9 cellular contexts compared by ENCODE assay signal in genomic region chr11:6402061-6402470, GRCh38. TPM values are rescaled to one million over a fixed set of nuclear protein-coding genes. Genes with fewer than 3 reads are reported as not detected.
DNase-seq lines count a peak whose midpoint lies in the region; ATAC-seq lines count a peak whose summit lies in the region.
"Had no signal": no experiment of that assay in that cellular context is flagged by ENCODE, and none has a peak within 500 bp of the region (broad histone marks: within the 10 kb centered on the region; RNA-seq: fewer than 3 reads in every experiment).

No MANE protein-coding gene starts in this region.

- ATAC-seq in GM19452 (IDR thresholded peaks at IDR 0.05; ENCODE audit: unreplicated experiment) (peak; percentile 51), HG03108 (IDR thresholded peaks at IDR 0.05; ENCODE audit: unreplicated experiment) (peak; percentile 36), aorta (ENCODE audit: low FRiP score) (no peak), HG03439 (IDR thresholded peaks at IDR 0.05; ENCODE audit: unreplicated experiment) (no peak)
- peak; percentile 53 for ATAC-seq in activated naive CD8-positive, alpha-beta T cell treated with anti-CD3 and anti-CD28 coated beads, Interleukin-2, amount 50 U/mL, for 24 hours

- peaks cover 30 to 38% of the 10 kb centered on the region in 2 donors for H3K36me3 Mint-ChIP-seq in CD4-positive, alpha-beta memory T cell
- peaks cover 5% of the 10 kb centered on the region for H3K36me3 Mint-ChIP-seq in activated naive CD8-positive, alpha-beta T cell treated with anti-CD3 and anti-CD28 coated beads, Interleukin-2, amount 50 U/mL, for 24 hours (ENCODE audit: low read depth)

- peak in 1 of 5 donors; percentile 63 for DNase-seq in CD4-positive, alpha-beta memory T cell
- peak; percentile 38 for DNase-seq in activated naive CD8-positive, alpha-beta T cell treated with anti-CD3 and anti-CD28 coated beads, Interleukin-2, amount 50 U/mL, for 24 hours
- DNase-seq in NCI-H446 treated with DMSO at 0.1 percent for 48 hours (lab: John Stamatoyannopoulos, UW): no peak
- no peak for DNase-seq in aorta
- DNase-seq in NCI-H774 (lab: John Stamatoyannopoulos, UW): no peak

- H3K27me3 Mint-ChIP-seq in CD4-positive, alpha-beta memory T cell: no peaks in the 10 kb centered on the region
- no peaks in the 10 kb centered on the region for H3K27me3 Mint-ChIP-seq in activated naive CD8-positive, alpha-beta T cell treated with anti-CD3 and anti-CD28 coated beads, Interleukin-2, amount 50 U/mL, for 24 hours

- H3K9me3 Mint-ChIP-seq in CD4-positive, alpha-beta memory T cell: peaks cover 0 to 1% (median 0%) of the 10 kb centered on the region in 8 donors
- no peaks in the 10 kb centered on the region for H3K9me3 Mint-ChIP-seq in activated naive CD8-positive, alpha-beta T cell treated with anti-CD3 and anti-CD28 coated beads, Interleukin-2, amount 50 U/mL, for 24 hours

- peaks cover 60 to 95% (median 78%) of the 10 kb centered on the region in 4 donors for H3K4me1 Mint-ChIP-seq in CD4-positive, alpha-beta memory T cell
- peaks cover 57% of the 10 kb centered on the region for H3K4me1 Mint-ChIP-seq in activated naive CD8-positive, alpha-beta T cell treated with anti-CD3 and anti-CD28 coated beads, Interleukin-2, amount 50 U/mL, for 24 hours

- peak overlapping the region; percentile 96 to 99 (median 97) for H3K27ac Mint-ChIP-seq in CD4-positive, alpha-beta memory T cell
- H3K27ac Mint-ChIP-seq in activated naive CD8-positive, alpha-beta T cell treated with anti-CD3 and anti-CD28 coated beads, Interleukin-2, amount 50 U/mL, for 24 hours: peak overlapping the region; percentile 85

- no peaks in the 10 kb centered on the region for H3K9me3 ChIP-seq in CD4-positive, alpha-beta memory T cell (ENCODE audit: control insufficient read depth in 1 of 2, low read length in 2 of 2)
- H3K9me3 ChIP-seq in aorta (ENCODE audit: control insufficient read depth, low read length): no peaks in the 10 kb centered on the region
- H3K9me3 ChIP-seq: suprapubic skin had no signal

- no peaks in the 10 kb centered on the region for H3K27me3 ChIP-seq in CD4-positive, alpha-beta memory T cell (ENCODE audit: insufficient read depth, low read length)
- H3K27me3 ChIP-seq in aorta (ENCODE audit: control insufficient read depth in 1 of 2, insufficient read depth in 2 of 2, low read length in 1 of 2): no peaks in the 10 kb centered on the region
- H3K27me3 ChIP-seq: suprapubic skin had no signal

- POLR2A ChIA-PET in CD4-positive, alpha-beta memory T cell (lab: Charles Lee; ENCODE audit: partially characterized antibody): interaction anchor here (0.9 to 23.7 kb wide), 14 partner anchors 12 to 344 kb away, joined by 3 to 503 read pairs (median 7); partner anchors contain the start of genes APBB1, ARFIP2, SMPD1 and TIMM10B

- CTCF ChIA-PET in CD4-positive, alpha-beta memory T cell (lab: Charles Lee; ENCODE audit: partially characterized antibody): interaction anchor here (1.0 to 7.6 kb wide), 15 partner anchors 12 to 336 kb away, joined by 3 to 72 read pairs (median 6); partner anchors contain the start of genes APBB1, ARFIP2, HPX and SMPD1

- peaks cover 67% of the 10 kb centered on the region for H3K4me1 ChIP-seq in CD4-positive, alpha-beta memory T cell (ENCODE audit: insufficient read depth, low read length)
- no peaks in the 10 kb centered on the region for H3K4me1 ChIP-seq in aorta (ENCODE audit: control insufficient read depth in 1 of 2, insufficient read depth in 2 of 2, low read length in 2 of 2)
- H3K4me1 ChIP-seq: suprapubic skin had no signal

- 86 to 87% methylated on average over 12 of the region's 12 CpGs for WGBS in aorta, 2 donors

- H3K4me3 ChIP-seq in CD4-positive, alpha-beta memory T cell (ENCODE audit: low read length in 2 of 2): peak overlapping the region; percentile 40 to 53
- no peak overlapping the region for H3K4me3 ChIP-seq in aorta (ENCODE audit: low read length in 2 of 2)
- H3K4me3 ChIP-seq: suprapubic skin had no signal

- H3K4me3 Mint-ChIP-seq in CD4-positive, alpha-beta memory T cell: peak overlapping the region; percentile 80 to 98 (median 84)
- peak overlapping the region; percentile 76 for H3K4me3 Mint-ChIP-seq in activated naive CD8-positive, alpha-beta T cell treated with anti-CD3 and anti-CD28 coated beads, Interleukin-2, amount 50 U/mL, for 24 hours

- peaks cover 11% of the 10 kb centered on the region for H3K36me3 ChIP-seq in CD4-positive, alpha-beta memory T cell (ENCODE audit: insufficient read depth, low read length)
- H3K36me3 ChIP-seq in aorta (ENCODE audit: control insufficient read depth in 1 of 2, insufficient read depth in 2 of 2, low read length in 1 of 2): peaks cover 0 to 4% of the 10 kb centered on the region in 2 donors

- H3K27ac ChIP-seq in CD4-positive, alpha-beta memory T cell (ENCODE audit: low read depth, low read length): peak overlapping the region; percentile 69
- H3K27ac ChIP-seq in aorta (ENCODE audit: low read depth in 1 of 2, low read length in 2 of 2): no peak overlapping the region
- H3K27ac ChIP-seq: suprapubic skin had no signal

- intact Hi-C loops in CD4-positive, alpha-beta memory T cell (cut with micrococcal nuclease): loop anchor here (1.0 kb wide), 4 partner anchors 11 to 41 kb away; partner anchors contain the start of genes APBB1 and SMPD1
- intact Hi-C loops in aorta (cut with DNase I): no loop called here

RNA-seq across cellular contexts. Expression of gene SMPD1, which starts 11.8 kb away (rescaled TPM):
- 10 to 100 TPM; 39.3 to 43.6 TPM for total RNA-seq in CD4-positive, alpha-beta memory T cell
- 10 to 100 TPM in 1 of 2 donors, 1 to 10 TPM in 1; 9.2 to 12.1 TPM for polyA plus RNA-seq in CD4-positive, alpha-beta memory T cell
- total RNA-seq in aorta: 10 to 100 TPM; 29.2 to 40.4 TPM
- polyA plus RNA-seq in aorta: 10 to 100 TPM; 10.0 to 45.5 TPM

RNA-seq across cellular contexts. Expression of gene APBB1, which starts 16.8 kb away (rescaled TPM):
- 10 to 100 TPM; 93.2 to 93.5 TPM for total RNA-seq in CD4-positive, alpha-beta memory T cell
- 100 to 1,000 TPM in 1 of 2 donors, 10 to 100 TPM in 1; 84.7 to 107 TPM for polyA plus RNA-seq in CD4-positive, alpha-beta memory T cell
- total RNA-seq in aorta: 10 to 100 TPM; 50.8 to 62.2 TPM
- 100 to 1,000 TPM in 1 of 2 donors, 10 to 100 TPM in 1; 25.8 to 121 TPM for polyA plus RNA-seq in aorta

RNA-seq across cellular contexts. Expression of gene HPX, which starts 38.7 kb away (rescaled TPM):
- 1 to 10 TPM in 1 of 2 experiments, under 1 TPM in 1; 0.83 to 1.3 TPM for total RNA-seq in CD4-positive, alpha-beta memory T cell
- not detected for polyA plus RNA-seq in CD4-positive, alpha-beta memory T cell
- total RNA-seq in aorta: 1 to 10 TPM; 3.0 to 6.0 TPM
- 1 to 10 TPM in 1 of 2 donors, under 1 TPM in 1; 0.50 to 1.1 TPM for polyA plus RNA-seq in aorta

Comparison
In these comparisons a context has a peak if more than half of its experiments do, and no peak if none do; other contexts are left out.
1. H3K4me3 ChIP-seq: peak in CD4-positive, alpha-beta memory T cell (2 of 2); none in aorta (0 of 2).
2. ATAC-seq: peak in GM19452 (single experiment), HG03108 (single experiment) and activated naive CD8-positive, alpha-beta T cell treated with anti-CD3 and anti-CD28 coated beads, Interleukin-2, amount 50 U/mL, for 24 hours (single experiment); none in aorta (single experiment) and HG03439 (single experiment).